24 cellular contexts compared by ENCODE assay signal in the genomic region with DNA sequence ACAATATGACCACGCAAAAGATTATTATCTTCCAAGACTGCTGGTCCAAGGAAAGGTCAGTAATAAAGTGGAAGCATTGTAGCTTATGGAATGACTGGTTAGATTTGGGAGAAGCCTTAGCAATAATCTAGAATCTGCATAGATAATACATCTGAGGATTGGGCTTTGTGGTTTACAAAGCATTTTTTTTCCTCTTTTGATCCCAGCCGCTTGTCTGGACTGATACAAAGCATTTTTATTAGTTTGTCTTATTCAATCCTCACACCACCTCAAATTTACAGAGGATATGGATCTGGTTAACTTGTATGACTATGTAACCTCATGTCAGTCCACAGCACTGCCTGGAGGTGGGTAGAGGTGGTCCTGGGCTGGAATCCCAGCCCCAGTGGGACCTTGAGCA. TPM values are rescaled to one million over a fixed set of nuclear protein-coding genes. Genes with fewer than 3 reads are reported as not detected.
"Had no signal": no experiment of that assay in that cellular context is flagged by ENCODE, and none has a peak within 500 bp of the region (broad histone marks: within the 10 kb centered on the region; RNA-seq: fewer than 3 reads in every experiment).

No MANE protein-coding gene starts in this region.

- H3K27ac ChIP-seq: brain microvascular endothelial cell, esophagus muscularis mucosa, foreskin keratinocyte, heart right ventricle, left lung, prostate gland, transverse colon had no signal

- FAIRE-seq: astrocyte had no signal

- H3K27ac Mint-ChIP-seq: activated naive CD8-positive, alpha-beta T cell; dendritic cell treated with granulocyte-macrophage colony-stimulating factor and Interleukin-4, amounts not matched to agents 40 ng/mL and 50 ng/mL, for 4 days; T-helper 2 cell treated with Interferon-gamma antibody and Interleukin-4, amounts not matched to agents 5 μg/mL and 100 μg/mL, for 36 hours had no signal

- H3K9me3 Mint-ChIP-seq: dendritic cell treated with granulocyte-macrophage colony-stimulating factor and Interleukin-4, amounts not matched to agents 40 ng/mL and 50 ng/mL, for 4 days; nephron; T-helper 2 cell treated with Interferon-gamma antibody and Interleukin-4, amounts not matched to agents 5 μg/mL and 100 μg/mL, for 36 hours had no signal

- H3K4me3 Mint-ChIP-seq: activated naive CD8-positive, alpha-beta T cell; dendritic cell treated with granulocyte-macrophage colony-stimulating factor and Interleukin-4, amounts not matched to agents 40 ng/mL and 50 ng/mL, for 4 days; nephron; T-helper 2 cell treated with Interferon-gamma antibody and Interleukin-4, amounts not matched to agents 5 μg/mL and 100 μg/mL, for 36 hours had no signal

- H3K9me3 ChIP-seq: esophagus muscularis mucosa, heart right ventricle, left lung, prostate gland, transverse colon had no signal

- H3K4me1 ChIP-seq: foreskin keratinocyte, prostate gland, transverse colon had no signal

- H3K4me1 Mint-ChIP-seq: nephron had no signal

- DNase-seq: activated CD4-positive, alpha-beta T cell treated with anti-CD3 and anti-CD28 coated beads for 4 hours; activated CD4-positive, alpha-beta T cell treated with anti-CD3 and anti-CD28 coated beads, Interleukin-2, amount 50 U/mL, for 4 hours; activated effector memory CD4-positive, alpha-beta T cell treated with Interleukin-2 at 50 U/mL for 16 hours; activated naive CD4-positive, alpha-beta T cell treated with Interleukin-2 at 50 U/mL for 16 hours; amniotic stem cell; brain microvascular endothelial cell; effector CD4-positive, alpha-beta T cell; foreskin keratinocyte; heart right ventricle; left lung; stimulated activated naive CD4-positive, alpha-beta T cell; T-helper 1 cell; transverse colon had no signal

- H3K4me3 ChIP-seq: esophagus muscularis mucosa, heart right ventricle, left lung, lung, prostate gland, transverse colon had no signal

- H3K27me3 Mint-ChIP-seq: activated naive CD8-positive, alpha-beta T cell; dendritic cell treated with granulocyte-macrophage colony-stimulating factor and Interleukin-4, amounts not matched to agents 40 ng/mL and 50 ng/mL, for 4 days had no signal

- H3K27me3 ChIP-seq: brain microvascular endothelial cell, esophagus muscularis mucosa, foreskin keratinocyte, heart right ventricle, left lung, transverse colon had no signal

- ATAC-seq: foreskin keratinocyte had no signal

- H3K36me3 ChIP-seq: prostate gland, transverse colon had no signal

RNA-seq across cellular contexts. Expression of a gene that starts 1.0 kb away (rescaled TPM):
- total RNA-seq: astrocyte, esophagus muscularis mucosa, foreskin keratinocyte, glomerular endothelial cell, left lung, lung, mucosa of gallbladder, osteoblast, prostate gland, transverse colon had no signal
- polyA plus RNA-seq: foreskin keratinocyte had no signal
